12 cellular contexts compared by ENCODE assay signal in the genomic region with DNA sequence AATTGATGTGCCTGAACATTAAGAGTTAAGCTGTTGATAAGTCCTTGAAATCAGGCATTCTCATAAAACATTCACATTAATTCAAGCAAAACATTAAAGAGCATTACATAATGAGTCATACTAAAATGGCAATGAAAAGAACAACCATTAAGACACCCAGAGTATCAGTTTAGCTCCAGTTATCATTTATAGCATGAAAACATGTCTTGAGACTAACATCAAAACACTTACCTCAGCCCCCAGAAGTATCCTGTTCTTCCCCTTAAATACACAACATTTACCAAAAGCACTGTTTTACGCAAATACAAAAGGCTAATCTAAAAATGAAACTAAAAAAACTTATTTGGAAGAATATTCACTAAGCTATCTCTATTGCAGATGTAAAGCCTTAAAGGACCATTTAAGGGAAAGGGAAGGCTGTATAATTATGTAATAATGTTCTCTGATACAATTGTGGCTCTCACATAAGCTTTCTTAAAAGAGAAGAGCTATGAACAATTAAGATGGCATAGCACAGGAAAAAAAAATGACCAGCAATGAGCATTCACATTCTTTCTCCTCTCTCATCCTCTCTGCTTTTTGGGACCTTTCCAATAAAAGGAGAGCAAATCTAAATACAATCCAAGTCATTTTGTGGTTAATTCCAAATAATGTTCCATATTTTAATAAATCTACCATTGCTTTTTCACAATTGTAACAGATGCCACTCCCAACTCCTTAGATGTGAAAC. TPM values are rescaled to one million over a fixed set of nuclear protein-coding genes. Genes with fewer than 3 reads are reported as not detected.
DNase-seq lines count a peak whose midpoint lies in the region; ATAC-seq, FAIRE-seq and TF ChIP-seq lines count a peak whose summit lies in the region.
"Had no signal": no experiment of that assay in that cellular context is flagged by ENCODE, and none has a peak within 500 bp of the region (broad histone marks: within the 10 kb centered on the region; RNA-seq: fewer than 3 reads in every experiment).

No MANE protein-coding gene starts in this region.

- H3K4me3 ChIP-seq in bronchial epithelial cell (ENCODE audit: low read depth, low read length) = no peak overlapping the region
- no peak overlapping the region for H3K4me3 ChIP-seq in urinary bladder (ENCODE audit: low read depth, low read length)

- CTCF ChIA-PET in activated naive CD4-positive, alpha-beta T cell treated with anti-CD3 and anti-CD28 coated beads for 36 hours (lab: Charles Lee) = interaction anchor here (1.6 kb wide), 2 partner anchors 9 to 23 kb away, joined by 6 read pairs; no protein-coding TSS in a partner anchor
- CTCF ChIA-PET in RWPE1 (lab: Yijun Ruan, JAX) = interaction anchor here (0.6 kb wide), 1 partner anchor 1327 kb away, joined by 3 read pairs; no protein-coding TSS in a partner anchor

- WGBS in urinary bladder = 0% methylated on average over 1 of the region's 1 CpG

- H3K27me3 Mint-ChIP-seq in activated naive CD4-positive, alpha-beta T cell treated with anti-CD3 and anti-CD28 coated beads for 36 hours (ENCODE audit: low read depth) = no peaks in the 10 kb centered on the region
- H3K27me3 Mint-ChIP-seq: natural killer cell treated with Interleukin-12 subunit alpha and Interleukin-12 subunit beta and Interleukin-15 and Interleukin-18, amount 100 ng/mL, for 72 hours had no signal

- FAIRE-seq in bronchial epithelial cell (lab: Jason Lieb, UNC) = no peak

- H3K27ac Mint-ChIP-seq in activated naive CD4-positive, alpha-beta T cell treated with anti-CD3 and anti-CD28 coated beads for 36 hours = peak overlapping the region; percentile 2

- no peaks in the 10 kb centered on the region for H3K9me3 Mint-ChIP-seq in activated naive CD4-positive, alpha-beta T cell treated with anti-CD3 and anti-CD28 coated beads for 36 hours
- H3K9me3 Mint-ChIP-seq: natural killer cell treated with Interleukin-12 subunit alpha and Interleukin-12 subunit beta and Interleukin-15 and Interleukin-18, amount 100 ng/mL, for 72 hours had no signal

- no peak for DNase-seq in activated naive CD4-positive, alpha-beta T cell treated with anti-CD3 and anti-CD28 coated beads for 36 hours
- DNase-seq in activated naive CD4-positive, alpha-beta T cell treated with Interleukin-2 at 50 U/mL for 16 hours = no peak
- DNase-seq in bronchial epithelial cell (ENCODE audit: low read depth) (peak; percentile 20), activated gamma-delta T cell treated with Interleukin-2 at 50 U/mL for 16 hours (no peak), RWPE1 (ENCODE audit: low spot score) (no peak), putamen (ENCODE audit: low spot score) (no peak)
- DNase-seq: NCI-H526 treated with DMSO at 0.1 percent for 48 hours, T1000 had no signal

- no peaks in the 10 kb centered on the region for H3K4me1 ChIP-seq in urinary bladder (ENCODE audit: insufficient read depth)

- POLR2A ChIA-PET in RWPE1 (lab: Yijun Ruan, JAX; ENCODE audit: low non-redundant PET) = no interaction called here

- peak; percentile 50 for ATAC-seq in HG02981 (IDR thresholded peaks at IDR 0.05; ENCODE audit: unreplicated experiment)

- peaks cover 23% of the 10 kb centered on the region for H3K4me1 Mint-ChIP-seq in activated naive CD4-positive, alpha-beta T cell treated with anti-CD3 and anti-CD28 coated beads for 36 hours (ENCODE audit: low read depth)

- H3K27ac ChIP-seq in urinary bladder (ENCODE audit: low read depth) = peak overlapping the region; percentile 38
- H3K27ac ChIP-seq in RWPE1 = no peak overlapping the region
- H3K27ac ChIP-seq: HL-60 had no signal

- no peaks in the 10 kb centered on the region for H3K27me3 ChIP-seq in bronchial epithelial cell (ENCODE audit: control insufficient read depth, insufficient read depth, low read length)

- H3K4me3 Mint-ChIP-seq in activated naive CD4-positive, alpha-beta T cell treated with anti-CD3 and anti-CD28 coated beads for 36 hours = no peak overlapping the region
- H3K4me3 Mint-ChIP-seq: natural killer cell treated with Interleukin-12 subunit alpha and Interleukin-12 subunit beta and Interleukin-15 and Interleukin-18, amount 100 ng/mL, for 72 hours had no signal

- H3K36me3 ChIP-seq in bronchial epithelial cell (ENCODE audit: control insufficient read depth, insufficient read depth, low read length) (no peaks in the 10 kb centered on the region), urinary bladder (ENCODE audit: insufficient read depth) (no peaks in the 10 kb centered on the region)

- intact Hi-C loops in activated naive CD4-positive, alpha-beta T cell treated with anti-CD3 and anti-CD28 coated beads for 36 hours (cut with micrococcal nuclease) = no loop called here

- TF ChIP-seq CTCF in bronchial epithelial cell (IDR thresholded peaks at IDR 0.05; ENCODE audit: insufficient read depth, low read length, severe bottlenecking) (no peak), RWPE1 (conservative IDR thresholded peaks at IDR 0.05; ENCODE audit: low read depth) (no peak)

- peaks cover 3% of the 10 kb centered on the region for H3K36me3 Mint-ChIP-seq in activated naive CD4-positive, alpha-beta T cell treated with anti-CD3 and anti-CD28 coated beads for 36 hours (ENCODE audit: low read depth)
- H3K36me3 Mint-ChIP-seq: natural killer cell treated with Interleukin-12 subunit alpha and Interleukin-12 subunit beta and Interleukin-15 and Interleukin-18, amount 100 ng/mL, for 72 hours had no signal

RNA-seq across cellular contexts. Expression of gene SMYD3, which starts 23.7 kb away (rescaled TPM):
- 10 to 100 TPM; 21.3 to 21.4 TPM for total RNA-seq in activated naive CD4-positive, alpha-beta T cell treated with anti-CD3 and anti-CD28 coated beads for 36 hours
- total RNA-seq in bronchial epithelial cell (6.8 and 17.4 TPM in 2 replicates), urinary bladder (44.6 TPM)
- polyA plus RNA-seq in urinary bladder = 18.2 TPM
